13 cellular contexts compared by ENCODE assay signal in the genomic region with DNA sequence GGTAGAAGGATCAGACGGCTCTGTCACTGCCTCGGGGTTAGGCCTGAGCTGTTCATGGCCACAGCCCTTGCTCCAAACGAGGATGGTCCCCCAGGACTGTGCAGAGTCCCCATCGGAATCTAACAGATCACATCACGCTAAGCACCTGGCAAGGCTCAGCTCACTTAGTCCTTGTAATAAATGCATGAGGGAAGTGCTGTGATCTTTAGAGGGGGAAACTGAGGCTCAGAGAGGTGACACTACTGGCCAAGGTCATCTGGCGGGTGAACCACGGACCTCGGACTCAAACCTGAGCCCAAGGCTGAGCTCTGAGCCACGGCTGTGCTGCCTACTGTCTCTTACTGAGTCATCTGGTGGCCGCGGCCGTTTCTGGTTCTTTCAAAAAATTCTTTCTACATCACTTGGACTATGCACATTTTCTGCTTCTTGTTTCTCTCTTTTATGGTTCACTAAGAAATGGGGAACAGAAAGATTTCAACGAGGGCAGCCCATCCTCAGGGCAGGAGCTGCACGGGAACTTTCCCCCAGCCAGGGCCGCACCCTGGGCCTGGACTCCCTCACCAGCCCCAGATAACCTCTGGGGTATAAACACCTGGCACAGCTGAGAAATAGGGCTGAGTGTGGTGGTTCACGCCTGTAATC. TPM values are rescaled to one million over a fixed set of nuclear protein-coding genes. Genes with fewer than 3 reads are reported as not detected.
DNase-seq lines count a peak whose midpoint lies in the region; ATAC-seq and TF ChIP-seq lines count a peak whose summit lies in the region.
"Had no signal": no experiment of that assay in that cellular context is flagged by ENCODE, and none has a peak within 500 bp of the region (broad histone marks: within the 10 kb centered on the region; RNA-seq: fewer than 3 reads in every experiment).

No MANE protein-coding gene starts in this region.

- H3K27ac ChIP-seq in colonic mucosa, result no peak overlapping the region
- H3K27ac ChIP-seq: C4-2B had no signal

- no peak overlapping the region for H3K9ac ChIP-seq in colonic mucosa (ENCODE audit: low read depth in 2 of 2, low read length in 2 of 2)

- no peaks in the 10 kb centered on the region for H3K36me3 ChIP-seq in colonic mucosa

- intact Hi-C loops in colonic mucosa (cut with DNase I), result no loop called here

- peaks cover 3% of the 10 kb centered on the region for H3K4me1 ChIP-seq in colonic mucosa

- peak; percentile 64 for ATAC-seq in GM19397 (IDR thresholded peaks at IDR 0.05; ENCODE audit: unreplicated experiment)
- peak; percentile 69 for ATAC-seq in HG03432 (IDR thresholded peaks at IDR 0.05; ENCODE audit: unreplicated experiment)
- ATAC-seq in left lobe of liver, result peak; percentile 33
- ATAC-seq in HG03565 (IDR thresholded peaks at IDR 0.05; ENCODE audit: unreplicated experiment), result no peak
- ATAC-seq: activated T-cell treated with anti-CD3 and anti-CD28 coated beads, Interleukin-2, amount 50 U/mL, for 72 hours had no signal

- DNase-seq in GM10248 (ENCODE audit: extremely low spot score), result peak; percentile 73
- no peak for DNase-seq in left lobe of liver (ENCODE audit: low spot score)
- no peak for DNase-seq in HCEC 1CT
- no peak for DNase-seq in colonic mucosa
- DNase-seq in T1000 (lab: John Stamatoyannopoulos, UW), result no peak
- DNase-seq: activated T-cell treated with anti-CD3 and anti-CD28 coated beads, Interleukin-2, amount 50 U/mL, for 72 hours; immature natural killer cell; NCI-H1930; nephron progenitor cell had no signal

- POLR2A ChIA-PET in GM10248 (lab: Yijun Ruan, JAX), result interaction anchor here (2.3 kb wide), 1 partner anchor 38 kb away, joined by 5 read pairs; no protein-coding TSS in a partner anchor

- H3K4me3 ChIP-seq in colonic mucosa, result no peak overlapping the region

- CTCF ChIA-PET in GM10248 (lab: Yijun Ruan, JAX), result interaction anchor here (0.8 to 3.1 kb wide), 8 partner anchors 10 to 286 kb away, joined by 3 to 10 read pairs (median 5); no protein-coding TSS in a partner anchor

- no peak for TF ChIP-seq CTCF in GM10248 (IDR thresholded peaks at IDR 0.05; ENCODE audit: control extremely low read depth, extremely low read depth, low read depth, missing control alignments)
- no peak for TF ChIP-seq CTCF in colonic mucosa (IDR thresholded peaks at IDR 0.05)

- H3K9me3 ChIP-seq in colonic mucosa, result no peaks in the 10 kb centered on the region

- H3K27me3 ChIP-seq in colonic mucosa, result no peaks in the 10 kb centered on the region

RNA-seq across cellular contexts. Expression of a gene that starts 55.6 kb away (rescaled TPM):
- total RNA-seq in left lobe of liver (15.9 TPM), colonic mucosa (100 to 1,000 TPM in 1 of 2 donors, 10 to 100 TPM in 1; 79.1 to 138 TPM)

RNA-seq across cellular contexts. Expression of a gene that starts 57.8 kb away (rescaled TPM):
- total RNA-seq in left lobe of liver (2.9 TPM), colonic mucosa (10 to 100 TPM; 17.0 to 23.4 TPM)
